Comparison of ENCODE assay signal across 9 cellular contexts in the genomic region with DNA sequence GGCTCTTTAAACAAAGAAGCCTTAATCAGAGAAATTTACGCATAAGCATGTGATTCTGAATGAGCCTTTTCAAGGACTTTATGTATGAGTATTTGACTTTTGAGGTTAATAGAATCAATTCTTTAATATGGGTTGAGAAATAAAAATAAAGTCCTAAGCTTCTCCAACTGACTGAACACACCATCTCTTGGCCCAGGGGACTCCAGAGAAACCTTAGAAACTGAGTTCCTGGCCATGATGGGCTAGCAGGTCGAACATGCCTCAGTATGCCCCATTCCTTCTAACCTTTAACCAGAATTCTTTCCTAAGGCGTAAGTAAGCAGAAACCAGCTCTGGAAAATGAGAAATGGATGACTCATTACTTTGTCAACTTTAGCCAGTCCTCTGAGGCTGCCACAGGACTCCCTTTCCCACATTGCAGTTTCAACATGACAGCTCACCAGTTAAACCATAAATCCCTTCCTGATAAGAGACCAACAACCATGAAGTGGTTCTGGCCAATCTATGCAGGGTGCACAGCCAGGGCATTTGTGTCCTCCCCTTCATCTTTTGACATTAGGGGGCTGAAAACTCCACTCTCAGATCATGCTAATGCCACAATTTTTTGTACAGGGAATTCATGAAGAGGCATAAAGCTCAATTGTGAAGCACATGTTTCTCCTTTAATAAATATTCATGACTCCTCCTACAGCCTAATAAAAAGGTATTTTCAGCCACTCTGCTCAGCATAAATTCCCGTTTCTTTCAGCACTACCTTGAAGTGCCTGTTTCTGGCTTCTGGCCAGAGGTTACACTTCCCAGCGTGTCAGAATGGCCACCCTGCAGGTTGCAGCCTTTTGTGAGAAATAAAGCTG. TPM values are rescaled to one million over a fixed set of nuclear protein-coding genes. Genes with fewer than 3 reads are reported as not detected.
DNase-seq lines count a peak whose midpoint lies in the region; ATAC-seq, FAIRE-seq and TF ChIP-seq lines count a peak whose summit lies in the region.
"Had no signal": no experiment of that assay in that cellular context is flagged by ENCODE, and none has a peak within 500 bp of the region (broad histone marks: within the 10 kb centered on the region; RNA-seq: fewer than 3 reads in every experiment).

No MANE protein-coding gene starts in this region.

- DNase-seq in PC-3: peak; percentile 98
- DNase-seq in epithelial cell of proximal tubule (ENCODE audit: low read depth): peak; percentile 98
- no peak for DNase-seq in osteocyte (ENCODE audit: extremely low spot score, unreplicated experiment)
- DNase-seq: activated B cell treated with CpG ODN at 0.5 μM for 24 hours had no signal

- ATAC-seq in HG03066 (IDR thresholded peaks at IDR 0.05; ENCODE audit: low read depth, unreplicated experiment): peak; percentile 79
- peak; percentile 93 for ATAC-seq in PC-3
- no peak for ATAC-seq in GM21526 (IDR thresholded peaks at IDR 0.05; ENCODE audit: low FRiP score, unreplicated experiment)
- no peak for ATAC-seq in HG02642 (IDR thresholded peaks at IDR 0.05; ENCODE audit: poor library complexity, unreplicated experiment)
- ATAC-seq in GM19467 (IDR thresholded peaks at IDR 0.05; ENCODE audit: unreplicated experiment): no peak

- H3K27ac ChIP-seq in PC-3 (ENCODE audit: low read length): peak overlapping the region; percentile 98

- H4K20me1 ChIP-seq in PC-3 (ENCODE audit: low read length): no peaks in the 10 kb centered on the region

- peaks cover 48% of the 10 kb centered on the region for H3K4me1 ChIP-seq in PC-3 (ENCODE audit: insufficient read depth, low read length)

- no peaks in the 10 kb centered on the region for H3K36me3 ChIP-seq in PC-3 (ENCODE audit: low read depth, low read length)

- CTCF ChIA-PET in PC-3 (lab: Charles Lee): interaction anchor here (1.5 kb wide), 1 partner anchor 15 kb away, joined by 7 read pairs; no protein-coding TSS in a partner anchor

- H3F3A ChIP-seq in PC-3 (ENCODE audit: low read length, unreplicated experiment): peaks cover 15% of the 10 kb centered on the region

- no peaks in the 10 kb centered on the region for H3K9me2 ChIP-seq in PC-3 (replicated peaks; ENCODE audit: low read length)

- peaks cover 17% of the 10 kb centered on the region for H3K9me3 Mint-ChIP-seq in osteocyte (ENCODE audit: unreplicated experiment)
- H3K9me3 Mint-ChIP-seq: activated B cell treated with CpG ODN at 0.5 μM for 24 hours had no signal

- POLR2A ChIA-PET in PC-3 (lab: Charles Lee; ENCODE audit: unreplicated experiment): interaction anchor here (0.6 to 0.8 kb wide), 4 partner anchors 23 to 283 kb away, joined by 3 to 6 read pairs (median 5); no protein-coding TSS in a partner anchor

- peak; percentile 99 for FAIRE-seq in G401.6 (lab: Jason Lieb, UNC)

- H3K27me3 Mint-ChIP-seq in osteocyte (ENCODE audit: unreplicated experiment): no peaks in the 10 kb centered on the region
- H3K27me3 Mint-ChIP-seq: activated B cell treated with CpG ODN at 0.5 μM for 24 hours had no signal

- TSS peak; percentile 92 for BruUV-seq in PC-3 (replicated peaks; lab: Mats Ljungman, UMichigan)

- H3K79me2 ChIP-seq in PC-3 (ENCODE audit: low read length): no peaks in the 10 kb centered on the region

- intact Hi-C loops in PC-3 (cut with micrococcal nuclease): loop anchor here (1.0 to 2.0 kb wide), 6 partner anchors 15 to 180 kb away; no protein-coding TSS in a partner anchor

- H3K4me1 Mint-ChIP-seq in osteocyte (ENCODE audit: unreplicated experiment): peaks cover 56% of the 10 kb centered on the region
- H3K4me1 Mint-ChIP-seq: activated B cell treated with CpG ODN at 0.5 μM for 24 hours had no signal

- H3K27me3 ChIP-seq in PC-3 (ENCODE audit: low read length): no peaks in the 10 kb centered on the region

- H3K27ac Mint-ChIP-seq in osteocyte (ENCODE audit: unreplicated experiment): peak overlapping the region; percentile 96
- H3K27ac Mint-ChIP-seq: activated B cell treated with CpG ODN at 0.5 μM for 24 hours had no signal

- TF ChIP-seq CTCF in PC-3 (conservative IDR thresholded peaks at IDR 0.05; ENCODE audit: low read depth, low read length) (no peak), epithelial cell of proximal tubule (conservative IDR thresholded peaks at IDR 0.05; ENCODE audit: low read depth, low read length) (no peak), osteocyte (IDR thresholded peaks at IDR 0.05) (no peak)

- H3K36me3 Mint-ChIP-seq in osteocyte (ENCODE audit: unreplicated experiment): peaks cover 8% of the 10 kb centered on the region

- H3K4me3 Mint-ChIP-seq in osteocyte (ENCODE audit: unreplicated experiment): no peak overlapping the region
- H3K4me3 Mint-ChIP-seq: activated B cell treated with CpG ODN at 0.5 μM for 24 hours had no signal

- peak overlapping the region; percentile 76 for H3K4me2 ChIP-seq in PC-3 (ENCODE audit: low read length)

- H2AFZ ChIP-seq in PC-3 (ENCODE audit: low read length): peak overlapping the region; percentile 68

- peak overlapping the region; percentile 80 for H3K9ac ChIP-seq in PC-3 (ENCODE audit: low read length)

- H3K9me3 ChIP-seq in PC-3 (ENCODE audit: low read length): no peaks in the 10 kb centered on the region

- H3K4me3 ChIP-seq in PC-3 (ENCODE audit: low read length) (peak overlapping the region; percentile 35; the same call in 1 of the 2 replicates), epithelial cell of proximal tubule (ENCODE audit: low read depth, low read length) (no peak overlapping the region)

RNA-seq across cellular contexts. Expression of gene TM4SF18, which starts 33.3 kb away (rescaled TPM):
- 0.06 and 0.40 TPM in 2 replicates for total RNA-seq in PC-3 (2014; rRNA removed)
- total RNA-seq in epithelial cell of proximal tubule: 1.4 TPM in 2 replicates
- 2.2 and 3.7 TPM in 2 replicates for total RNA-seq in osteocyte
- total RNA-seq: activated B cell treated with CpG ODN at 0.5 μM for 24 hours had no signal

Comparison
In these comparisons a context has a peak if more than half of its experiments do, and no peak if none do; other contexts are left out.
1. ATAC-seq: peak in HG03066 (single experiment) and PC-3 (single experiment); none in GM21526 (single experiment), HG02642 (single experiment) and GM19467 (single experiment).